In the genomic region with DNA sequence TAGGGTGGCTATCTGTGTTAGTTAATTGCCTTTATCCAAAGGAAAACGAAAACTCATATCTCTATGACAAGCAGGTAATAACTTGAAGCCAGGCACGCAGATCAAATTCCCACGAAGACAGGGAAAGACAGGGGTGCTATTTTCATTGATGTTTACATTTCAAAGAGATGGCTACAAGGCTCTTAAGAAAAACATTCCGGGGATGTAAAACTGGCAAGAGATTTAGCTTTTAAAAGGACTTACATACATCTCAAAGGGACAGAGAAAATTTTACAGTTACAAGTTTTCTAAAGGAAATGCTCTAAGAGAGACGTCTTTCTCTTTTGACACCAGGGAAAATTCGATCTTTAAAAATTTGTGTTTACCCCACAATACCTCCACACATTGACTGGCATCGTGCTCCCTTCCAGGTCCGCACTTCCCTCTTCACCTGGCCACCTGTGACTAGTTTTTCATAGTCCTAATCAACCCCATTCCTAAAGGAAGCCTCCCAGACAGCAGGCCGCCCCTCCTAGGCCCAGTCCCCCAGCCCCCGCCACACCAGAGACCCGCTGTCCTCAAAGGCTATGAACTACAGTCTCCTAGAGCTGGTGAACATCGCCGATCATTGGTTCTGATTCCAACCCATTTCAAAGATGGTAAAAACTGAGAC, we compare ENCODE assay signal across 1 cellular context.
TF ChIP-seq lines count a peak whose summit lies in the region.

No MANE protein-coding gene starts in this region.

TF ChIP-seq in IMR-90, 13 proteins besides CTCF, POLR2A, EP300 and RAD21:
- TF ChIP-seq BHLHE40 (IDR thresholded peaks at IDR 0.05; ENCODE audit: low read depth, low read length) (no peak), MAFK (IDR thresholded peaks at IDR 0.05; ENCODE audit: low read depth, low read length) (no peak), RFX5 (IDR thresholded peaks at IDR 0.05; ENCODE audit: low read depth, low read length) (no peak), MXI1 (IDR thresholded peaks at IDR 0.05; ENCODE audit: borderline replicate concordance, low read depth, low read length) (no peak), NFE2L2 (IDR thresholded peaks at IDR 0.05; ENCODE audit: low read depth, low read length) (no peak), MAZ (IDR thresholded peaks at IDR 0.05; ENCODE audit: borderline replicate concordance, low read depth, low read length) (no peak), CEBPB (IDR thresholded peaks at IDR 0.05; ENCODE audit: low read depth, low read length) (no peak)
- TF ChIP-seq, protein P1, sequence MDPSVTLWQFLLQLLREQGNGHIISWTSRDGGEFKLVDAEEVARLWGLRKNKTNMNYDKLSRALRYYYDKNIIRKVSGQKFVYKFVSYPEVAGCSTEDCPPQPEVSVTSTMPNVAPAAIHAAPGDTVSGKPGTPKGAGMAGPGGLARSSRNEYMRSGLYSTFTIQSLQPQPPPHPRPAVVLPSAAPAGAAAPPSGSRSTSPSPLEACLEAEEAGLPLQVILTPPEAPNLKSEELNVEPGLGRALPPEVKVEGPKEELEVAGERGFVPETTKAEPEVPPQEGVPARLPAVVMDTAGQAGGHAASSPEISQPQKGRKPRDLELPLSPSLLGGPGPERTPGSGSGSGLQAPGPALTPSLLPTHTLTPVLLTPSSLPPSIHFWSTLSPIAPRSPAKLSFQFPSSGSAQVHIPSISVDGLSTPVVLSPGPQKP (IDR thresholded peaks at IDR 0.05; ENCODE audit: borderline replicate concordance, low read depth, low read length) = no peak
- TF ChIP-seq, protein P2, sequence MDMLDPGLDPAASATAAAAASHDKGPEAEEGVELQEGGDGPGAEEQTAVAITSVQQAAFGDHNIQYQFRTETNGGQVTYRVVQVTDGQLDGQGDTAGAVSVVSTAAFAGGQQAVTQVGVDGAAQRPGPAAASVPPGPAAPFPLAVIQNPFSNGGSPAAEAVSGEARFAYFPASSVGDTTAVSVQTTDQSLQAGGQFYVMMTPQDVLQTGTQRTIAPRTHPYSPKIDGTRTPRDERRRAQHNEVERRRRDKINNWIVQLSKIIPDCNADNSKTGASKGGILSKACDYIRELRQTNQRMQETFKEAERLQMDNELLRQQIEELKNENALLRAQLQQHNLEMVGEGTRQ (IDR thresholded peaks at IDR 0.05; ENCODE audit: low read depth, low read length) = no peak
